ENCODE assay signal across 26 cellular contexts in genomic region chr2:65863713-65864112, GRCh38.
A peak's percentile ranks its signal among the peaks of the same experiment; 100 is the strongest.
DNase-seq lines count a peak whose midpoint lies in the region; ATAC-seq, FAIRE-seq and TF ChIP-seq lines count a peak whose summit lies in the region.
"Had no signal": no experiment of that assay in that cellular context is flagged by ENCODE, and none has a peak within 500 bp of the region (broad histone marks: within the 10 kb centered on the region; RNA-seq: fewer than 3 reads in every experiment).

No MANE protein-coding gene starts in this region.

- H3K9ac ChIP-seq in astrocyte (ENCODE audit: low read length) (no peak overlapping the region), endodermal cell (ENCODE audit: extremely low read depth, low read length, poor library complexity, severe bottlenecking) (no peak overlapping the region)
- H3K9ac ChIP-seq: GM23248 had no signal

- H3K27me3 ChIP-seq in astrocyte (ENCODE audit: insufficient read depth, low read length) (no peaks in the 10 kb centered on the region), endodermal cell (ENCODE audit: control insufficient read depth, insufficient read depth, low read length, poor library complexity, severe bottlenecking) (no peaks in the 10 kb centered on the region)
- H3K27me3 ChIP-seq: BE2C had no signal

- peak overlapping the region; percentile 13 for H3K27ac Mint-ChIP-seq in astrocyte (ENCODE audit: unreplicated experiment)
- H3K27ac Mint-ChIP-seq in endodermal cell: no peak overlapping the region
- peak overlapping the region; percentile 69 for H3K27ac Mint-ChIP-seq in nephron progenitor cell
- no peak overlapping the region for H3K27ac Mint-ChIP-seq in activated naive CD8-positive, alpha-beta T cell treated with anti-CD3 and anti-CD28 coated beads, Interleukin-2, amount 50 U/mL, for 24 hours
- H3K27ac Mint-ChIP-seq: CD4-positive, CD25-positive, alpha-beta regulatory T cell; CD8-positive, alpha-beta memory T cell; HFFc6 had no signal

- H3K4me3 ChIP-seq in astrocyte (ENCODE audit: insufficient read depth, low read depth, low read length): no peak overlapping the region
- no peak overlapping the region for H3K4me3 ChIP-seq in endodermal cell (ENCODE audit: low read length)
- H3K4me3 ChIP-seq: GM23248 had no signal

- ATAC-seq in activated naive CD8-positive, alpha-beta T cell treated with anti-CD3 and anti-CD28 coated beads, Interleukin-2, amount 50 U/mL, for 24 hours: no peak
- ATAC-seq in GM19035 (IDR thresholded peaks at IDR 0.05; ENCODE audit: unreplicated experiment): no peak
- ATAC-seq: HCT116 had no signal

- H3K9me3 ChIP-seq in astrocyte (ENCODE audit: insufficient read depth, low read depth, low read length) (no peaks in the 10 kb centered on the region), endodermal cell (ENCODE audit: control insufficient read depth, low read length) (no peaks in the 10 kb centered on the region)
- H3K9me3 ChIP-seq: BE2C had no signal

- H3K27me3 Mint-ChIP-seq in astrocyte (ENCODE audit: low read depth, unreplicated experiment) (peaks cover 8% of the 10 kb centered on the region), endodermal cell (ENCODE audit: insufficient read depth) (peaks cover 11% of the 10 kb centered on the region), nephron progenitor cell (ENCODE audit: low read depth, poor library complexity) (peaks cover 3% of the 10 kb centered on the region)
- H3K27me3 Mint-ChIP-seq in activated naive CD8-positive, alpha-beta T cell treated with anti-CD3 and anti-CD28 coated beads, Interleukin-2, amount 50 U/mL, for 24 hours: peaks cover 5% of the 10 kb centered on the region

- H3K9me3 Mint-ChIP-seq in astrocyte (ENCODE audit: unreplicated experiment) (peaks cover 2% of the 10 kb centered on the region), endodermal cell (no peaks in the 10 kb centered on the region), nephron progenitor cell (no peaks in the 10 kb centered on the region)
- no peaks in the 10 kb centered on the region for H3K9me3 Mint-ChIP-seq in activated naive CD8-positive, alpha-beta T cell treated with anti-CD3 and anti-CD28 coated beads, Interleukin-2, amount 50 U/mL, for 24 hours
- H3K9me3 Mint-ChIP-seq: HFFc6 had no signal

- H3K79me2 ChIP-seq in astrocyte (ENCODE audit: insufficient read depth, low read length): no peaks in the 10 kb centered on the region

- no peak overlapping the region for H3K4me2 ChIP-seq in astrocyte (ENCODE audit: low read length)

- H3K4me3 Mint-ChIP-seq in astrocyte (ENCODE audit: unreplicated experiment) (no peak overlapping the region), endodermal cell (no peak overlapping the region), nephron progenitor cell (no peak overlapping the region)
- no peak overlapping the region for H3K4me3 Mint-ChIP-seq in activated naive CD8-positive, alpha-beta T cell treated with anti-CD3 and anti-CD28 coated beads, Interleukin-2, amount 50 U/mL, for 24 hours
- H3K4me3 Mint-ChIP-seq: CD4-positive, CD25-positive, alpha-beta regulatory T cell; CD8-positive, alpha-beta memory T cell; HFFc6 had no signal

- H3K27ac ChIP-seq in astrocyte (ENCODE audit: low read depth, low read length): no peak overlapping the region
- H3K27ac ChIP-seq in endodermal cell (ENCODE audit: low read depth, low read length): peak overlapping the region; percentile 90
- H3K27ac ChIP-seq: GM23248, HL-60 had no signal

- H3K4me1 ChIP-seq in astrocyte (ENCODE audit: insufficient read depth, low read length): no peaks in the 10 kb centered on the region
- H3K4me1 ChIP-seq in endodermal cell (ENCODE audit: control insufficient read depth, insufficient read depth, low read length): no peaks in the 10 kb centered on the region
- H3K4me1 ChIP-seq: BE2C had no signal

- no peak for TF ChIP-seq CTCF in astrocyte (IDR thresholded peaks at IDR 0.05; ENCODE audit: insufficient read depth, low read depth, low read length)
- TF ChIP-seq CTCF in endodermal cell (conservative IDR thresholded peaks at IDR 0.05): no peak
- no peak for TF ChIP-seq CTCF in nephron progenitor cell (IDR thresholded peaks at IDR 0.05)

- FAIRE-seq in astrocyte (lab: Jason Lieb, UNC): no peak
- FAIRE-seq: A204.1, G401.6, GM12891 had no signal

- no peak overlapping the region for H2AFZ ChIP-seq in astrocyte (ENCODE audit: low read depth, low read length)
- H2AFZ ChIP-seq: GM23248 had no signal

- no peaks in the 10 kb centered on the region for H3K36me3 ChIP-seq in astrocyte (ENCODE audit: insufficient read depth, low read length)
- no peaks in the 10 kb centered on the region for H3K36me3 ChIP-seq in endodermal cell (ENCODE audit: control insufficient read depth, insufficient read depth, low read length)
- H3K36me3 ChIP-seq: BE2C had no signal

- H3K36me3 Mint-ChIP-seq in astrocyte (ENCODE audit: low read depth, unreplicated experiment) (no peaks in the 10 kb centered on the region), endodermal cell (ENCODE audit: low read depth) (no peaks in the 10 kb centered on the region), nephron progenitor cell (ENCODE audit: low read depth) (no peaks in the 10 kb centered on the region)
- H3K36me3 Mint-ChIP-seq in activated naive CD8-positive, alpha-beta T cell treated with anti-CD3 and anti-CD28 coated beads, Interleukin-2, amount 50 U/mL, for 24 hours (ENCODE audit: low read depth): no peaks in the 10 kb centered on the region
- H3K36me3 Mint-ChIP-seq: CD4-positive, CD25-positive, alpha-beta regulatory T cell; CD8-positive, alpha-beta memory T cell had no signal

- no peaks in the 10 kb centered on the region for H4K20me1 ChIP-seq in astrocyte (ENCODE audit: insufficient read depth, low read length)

- DNase-seq in astrocyte (ENCODE audit: low read depth): no peak
- no peak for DNase-seq in endodermal cell
- peak; percentile 12 for DNase-seq in nephron progenitor cell
- DNase-seq in SK-N-DZ (ENCODE audit: low spot score): no peak
- DNase-seq in activated naive CD8-positive, alpha-beta T cell treated with anti-CD3 and anti-CD28 coated beads, Interleukin-2, amount 50 U/mL, for 24 hours: no peak
- DNase-seq in cerebellum (ENCODE audit: low spot score): no peak
- DNase-seq: ACHN; BE2C; C1 segment of cervical spinal cord; CD4-positive, CD25-positive, alpha-beta regulatory T cell; CD8-positive, alpha-beta memory T cell; COR-L47; DMS 273 treated with DMSO at 0.1 percent for 48 hours; DMS53; DND-41; EL; GM23248; H7; HFFc6; IMR-90 had no signal

- H3K4me1 Mint-ChIP-seq in astrocyte (ENCODE audit: low read depth, unreplicated experiment): no peaks in the 10 kb centered on the region
- peaks cover 4% of the 10 kb centered on the region for H3K4me1 Mint-ChIP-seq in endodermal cell
- H3K4me1 Mint-ChIP-seq in nephron progenitor cell: peaks cover 55% of the 10 kb centered on the region
- no peaks in the 10 kb centered on the region for H3K4me1 Mint-ChIP-seq in activated naive CD8-positive, alpha-beta T cell treated with anti-CD3 and anti-CD28 coated beads, Interleukin-2, amount 50 U/mL, for 24 hours
- H3K4me1 Mint-ChIP-seq: CD4-positive, CD25-positive, alpha-beta regulatory T cell; CD8-positive, alpha-beta memory T cell had no signal

Comparison
In these comparisons a context has a peak if more than half of its experiments do, and no peak if none do; other contexts are left out.
1. H3K27ac Mint-ChIP-seq: peak in astrocyte (single experiment) and nephron progenitor cell (single experiment); none in endodermal cell (single experiment) and activated naive CD8-positive, alpha-beta T cell treated with anti-CD3 and anti-CD28 coated beads, Interleukin-2, amount 50 U/mL, for 24 hours (single experiment).